14 cellular contexts compared by ENCODE assay signal in genomic region chr20:35702824-35703695, GRCh38. TPM values are rescaled to one million over a fixed set of nuclear protein-coding genes. Genes with fewer than 3 reads are reported as not detected.
DNase-seq lines count a peak whose midpoint lies in the region; ATAC-seq and TF ChIP-seq lines count a peak whose summit lies in the region.
"Had no signal": no experiment of that assay in that cellular context is flagged by ENCODE, and none has a peak within 500 bp of the region (broad histone marks: within the 10 kb centered on the region; RNA-seq: fewer than 3 reads in every experiment).

No MANE protein-coding gene starts in this region.

- no peak overlapping the region for H3K23ac ChIP-seq in mesenchymal stem cell (ENCODE audit: low read length in 2 of 2)

- no peak overlapping the region for H3K18ac ChIP-seq in mesenchymal stem cell (ENCODE audit: low read depth in 1 of 2, low read length in 2 of 2)

- H3K4ac ChIP-seq in mesenchymal stem cell (ENCODE audit: low read depth in 1 of 2, low read length in 2 of 2) = no peak overlapping the region

- H2AK5ac ChIP-seq in mesenchymal stem cell (ENCODE audit: low read length, severe bottlenecking) = no peak overlapping the region

- H4K91ac ChIP-seq in mesenchymal stem cell (ENCODE audit: low read length) = no peak overlapping the region

- intact Hi-C loops in posterior cingulate gyrus (cut with DNase I) = no loop called here

- H3K4me3 ChIP-seq in ACC112 (ENCODE audit: low read depth, low read length) = no peak overlapping the region
- H3K4me3 ChIP-seq in mesenchymal stem cell (ENCODE audit: insufficient read depth in 1 of 2, low read depth in 1 of 2, low read length in 2 of 2) = no peak overlapping the region

- H3K36me3 ChIP-seq in ACC112 (ENCODE audit: insufficient read depth, low read length) = peaks cover 39% of the 10 kb centered on the region
- peaks cover 23 to 73% of the 10 kb centered on the region in 2 experiments for H3K36me3 ChIP-seq in mesenchymal stem cell (ENCODE audit: control insufficient read depth in 1 of 2, insufficient read depth in 2 of 2, low read depth in 1 of 2, low read length in 2 of 2)

- peak overlapping the region; percentile 49 for H3K27ac ChIP-seq in ACC112 (ENCODE audit: low read depth, low read length)
- no peak overlapping the region for H3K27ac ChIP-seq in mesenchymal stem cell (ENCODE audit: low read length, poor library complexity, severe bottlenecking)

- H2BK120ac ChIP-seq in mesenchymal stem cell (ENCODE audit: low read depth, low read length) = no peak overlapping the region

- no peak overlapping the region for H2BK12ac ChIP-seq in mesenchymal stem cell (ENCODE audit: low read length in 2 of 2)

- no peak overlapping the region for H2BK15ac ChIP-seq in mesenchymal stem cell (ENCODE audit: low read depth, poor library complexity, severe bottlenecking)

- peak; percentile 8 for TF ChIP-seq POLR2A in GM15510 (IDR thresholded peaks at IDR 0.05; ENCODE audit: borderline replicate concordance, extremely low read depth, insufficient read length)

- WGBS in mesenchymal stem cell = 75% methylated on average over 1 of the region's 4 CpGs

- peaks cover 35% of the 10 kb centered on the region for H3K79me2 ChIP-seq in ACC112 (ENCODE audit: control insufficient read depth, insufficient read depth, low read length, unreplicated experiment)

- H3K4me1 ChIP-seq in ACC112 (ENCODE audit: control insufficient read depth, insufficient read depth, low read length, unreplicated experiment) = peaks cover 25% of the 10 kb centered on the region
- H3K4me1 ChIP-seq in mesenchymal stem cell (ENCODE audit: control insufficient read depth, insufficient read depth, low read depth, low read length) = peaks cover 8% of the 10 kb centered on the region

- DNase-seq in activated CD8-positive, alpha-beta memory T cell treated with anti-CD3 and anti-CD28 coated beads, Interleukin-2, amount 50 U/mL, for 48 hours = peak; percentile 35
- DNase-seq in mesenchymal stem cell (no peak), posterior cingulate gyrus (no peak), NCI-H446 treated with DMSO at 0.1 percent for 48 hours (lab: John Stamatoyannopoulos, UW) (no peak)
- DNase-seq: activated gamma-delta T cell treated with Interleukin-2 at 50 U/mL for 16 hours; CD4-positive, alpha-beta memory T cell; cortex of kidney; GDM1; NCI-H1694; SHP77 had no signal

- peak overlapping the region; percentile 75 for H3K9ac ChIP-seq in mesenchymal stem cell (ENCODE audit: low read length)

- H4K8ac ChIP-seq in mesenchymal stem cell (ENCODE audit: low read length) = no peak overlapping the region

- no peak overlapping the region for H2BK5ac ChIP-seq in mesenchymal stem cell (ENCODE audit: low read depth, low read length, poor library complexity, severe bottlenecking)

- ATAC-seq in GM19397 (IDR thresholded peaks at IDR 0.05; ENCODE audit: unreplicated experiment) (no peak), HG02884 (IDR thresholded peaks at IDR 0.05; ENCODE audit: unreplicated experiment) (no peak)

- no peak overlapping the region for H3K4me2 ChIP-seq in mesenchymal stem cell (ENCODE audit: low read length, poor library complexity, severe bottlenecking)

- no peak overlapping the region for H3K14ac ChIP-seq in mesenchymal stem cell (ENCODE audit: low read length in 2 of 2)

- H3K27me3 ChIP-seq in ACC112 (ENCODE audit: insufficient read depth, low read length) = no peaks in the 10 kb centered on the region
- no peaks in the 10 kb centered on the region for H3K27me3 ChIP-seq in mesenchymal stem cell (ENCODE audit: control insufficient read depth in 1 of 2, insufficient read depth in 1 of 2, low read length in 2 of 2)

- no peak overlapping the region for H2AFZ ChIP-seq in ACC112 (ENCODE audit: low read length, unreplicated experiment)
- no peak overlapping the region for H2AFZ ChIP-seq in mesenchymal stem cell (ENCODE audit: low read depth, low read length)

- H3K9me3 ChIP-seq in mesenchymal stem cell (ENCODE audit: control insufficient read depth, low read length) = no peaks in the 10 kb centered on the region

- peaks cover 4% of the 10 kb centered on the region for H3K79me1 ChIP-seq in mesenchymal stem cell (replicated peaks; ENCODE audit: low read length, poor library complexity, severe bottlenecking)

RNA-seq across cellular contexts. Expression of gene ROMO1, which starts 3.9 kb away (rescaled TPM):
- 553 TPM for polyA plus RNA-seq in mesenchymal stem cell (2013, experiment 1 of 2)
- polyA plus RNA-seq in mesenchymal stem cell (2013, experiment 2 of 2) = 561 TPM

RNA-seq across cellular contexts. Expression of gene NFS1, which starts 3.9 kb away (rescaled TPM):
- 12.7 TPM for polyA plus RNA-seq in mesenchymal stem cell (2013, experiment 1 of 2)
- 13.6 TPM for polyA plus RNA-seq in mesenchymal stem cell (2013, experiment 2 of 2)

RNA-seq across cellular contexts. Expression of gene CPNE1, which starts 38.4 kb away (rescaled TPM):
- 94.1 TPM for polyA plus RNA-seq in mesenchymal stem cell (2013, experiment 1 of 2)
- polyA plus RNA-seq in mesenchymal stem cell (2013, experiment 2 of 2) = 94.1 TPM

RNA-seq across cellular contexts. Expression of gene RBM12, which starts 38.4 kb away (rescaled TPM):
- 68.0 TPM for polyA plus RNA-seq in mesenchymal stem cell (2013, experiment 1 of 2)
- 69.0 TPM for polyA plus RNA-seq in mesenchymal stem cell (2013, experiment 2 of 2)

RNA-seq across cellular contexts. Expression of gene RBM39, which starts 39.0 kb away (rescaled TPM):
- 142 TPM for polyA plus RNA-seq in mesenchymal stem cell (2013, experiment 1 of 2)
- polyA plus RNA-seq in mesenchymal stem cell (2013, experiment 2 of 2) = 138 TPM
